Comparison of ENCODE assay signal across 23 cellular contexts in genomic region chr9:23571414-23572104, GRCh38.
"Had no signal": no experiment of that assay in that cellular context is flagged by ENCODE, and none has a peak within 500 bp of the region (broad histone marks: within the 10 kb centered on the region; RNA-seq: fewer than 3 reads in every experiment).

No MANE protein-coding gene starts in this region.

- H3K27me3 ChIP-seq: colonic mucosa, dorsolateral prefrontal cortex, sigmoid colon, upper lobe of left lung had no signal

- H3K4me3 ChIP-seq: colonic mucosa, dorsolateral prefrontal cortex, sigmoid colon, smooth muscle cell, upper lobe of left lung had no signal

- DNase-seq: activated CD4-positive, alpha-beta T cell treated with anti-CD3 and anti-CD28 coated beads, Interleukin-2, amount 10 ng/mL, durations not matched to agents 7 days and 5 days; activated CD4-positive, CD25-positive, alpha-beta regulatory T cell; activated CD8-positive, alpha-beta memory T cell treated with anti-CD3 and anti-CD28 coated beads, Interleukin-2, amount 10 ng/mL, durations not matched to agents 7 days and 5 days; activated CD8-positive, alpha-beta T cell treated with anti-CD3 and anti-CD28 coated beads for 36 hours; activated effector memory CD4-positive, alpha-beta T cell treated with anti-CD3 and anti-CD28 coated beads, Interleukin-2, amount 50 U/mL, for 16 hours; activated naive CD4-positive, alpha-beta T cell treated with anti-CD3 and anti-CD28 coated beads, Interleukin-2, amount 10 ng/mL, durations not matched to agents 7 days and 5 days; activated T-cell treated with anti-CD3 and anti-CD28 coated beads for 4 hours; amygdala; colonic mucosa; dorsolateral prefrontal cortex; effector memory CD8-positive, alpha-beta T cell; foreskin melanocyte; left ventricle myocardium superior; midbrain; natural killer cell; sigmoid colon; stimulated activated CD4-positive, alpha-beta T cell treated with anti-CD3 and anti-CD28 coated beads, Interleukin-15, amount 100 ng/mL, for 24 hours; stimulated activated naive CD4-positive, alpha-beta T cell; upper lobe of left lung had no signal

- H3K36me3 ChIP-seq: colonic mucosa, sigmoid colon, upper lobe of left lung had no signal

- H3K27ac ChIP-seq: colonic mucosa, dorsolateral prefrontal cortex, sigmoid colon, upper lobe of left lung had no signal

- H3K9me3 ChIP-seq: colonic mucosa, sigmoid colon, upper lobe of left lung had no signal

- ATAC-seq: activated CD8-positive, alpha-beta memory T cell treated with anti-CD3 and anti-CD28 coated beads, Interleukin-2, amount 10 ng/mL, durations not matched to agents 7 days and 5 days; activated CD8-positive, alpha-beta T cell treated with anti-CD3 and anti-CD28 coated beads for 36 hours; effector memory CD8-positive, alpha-beta T cell; esophagus mucosa; left ventricle myocardium superior; natural killer cell had no signal

- FAIRE-seq: bronchial epithelial cell, endothelial cell of umbilical vein had no signal

- H3K4me1 ChIP-seq: colonic mucosa, sigmoid colon, upper lobe of left lung had no signal

- H3K4me2 ChIP-seq: smooth muscle cell had no signal
